ENCODE assay signal across 31 cellular contexts in the genomic region with DNA sequence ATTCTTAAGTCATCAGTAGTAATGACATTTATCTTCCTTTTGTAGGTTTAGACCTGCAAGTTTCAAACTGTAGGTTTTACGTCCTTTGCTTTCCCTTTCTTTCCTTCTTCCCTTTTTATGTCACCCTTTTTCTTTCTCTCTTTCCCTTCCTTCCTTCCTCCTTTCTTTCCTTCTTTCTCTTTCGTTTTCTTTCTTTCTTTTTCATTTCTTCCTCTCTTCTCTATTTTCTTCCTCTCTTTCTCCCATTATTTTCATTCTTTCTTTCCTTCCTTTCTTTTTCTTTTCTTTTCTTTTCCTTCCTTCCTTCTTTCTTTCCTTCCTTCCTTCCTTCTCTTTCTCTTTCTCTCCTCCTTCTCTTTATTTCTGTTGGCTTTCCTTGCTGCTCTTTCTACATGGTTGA.
"Had no signal": no experiment of that assay in that cellular context is flagged by ENCODE, and none has a peak within 500 bp of the region (broad histone marks: within the 10 kb centered on the region; RNA-seq: fewer than 3 reads in every experiment).

No MANE protein-coding gene starts in this region.

- H3K27me3 ChIP-seq: ascending aorta, breast epithelium, cardiac muscle cell, colonic mucosa had no signal

- H3K27ac ChIP-seq: ascending aorta, breast epithelium, cardiac muscle cell, colonic mucosa, heart right ventricle, hepatocyte, WERI-Rb-1 had no signal

- DNase-seq: activated CD4-positive, alpha-beta memory T cell treated with anti-CD3 and anti-CD28 coated beads for 36 hours; activated CD4-positive, alpha-beta T cell treated with anti-CD3 and anti-CD28 coated beads for 36 hours; activated CD4-positive, alpha-beta T cell treated with anti-CD3 and anti-CD28 coated beads, Interleukin-2, amount 10 ng/mL, durations not matched to agents 24 days and 14 days; activated CD4-positive, CD25-positive, alpha-beta regulatory T cell; activated CD4-positive, CD25-positive, alpha-beta regulatory T cell treated with anti-CD3 and anti-CD28 coated beads, Interleukin-2, amount 50 U/mL, for 72 hours; activated CD8-positive, alpha-beta memory T cell treated with anti-CD3 and anti-CD28 coated beads, Interleukin-2, amount 50 U/mL, for 48 hours; activated gamma-delta T cell; activated naive CD4-positive, alpha-beta T cell; activated naive CD8-positive, alpha-beta T cell treated with anti-CD3 and anti-CD28 coated beads, Interleukin-2, amount 10 ng/mL, durations not matched to agents 7 days and 5 days; activated T-cell treated with anti-CD3 and anti-CD28 coated beads for 4 hours; activated T-cell treated with anti-CD3 and anti-CD28 coated beads, Interleukin-2, amount 50 U/mL, for 24 hours; activated T-cell treated with anti-CD3 and anti-CD28 coated beads, Interleukin-2, amount 50 U/mL, for 72 hours; central memory CD4-positive, alpha-beta T cell; cerebellar nuclear complex; colonic mucosa; effector CD8-positive, alpha-beta T cell; foreskin fibroblast; glutamatergic neuron; heart right ventricle; SW 1271; T-cell; T-helper 9 cell; WERI-Rb-1 had no signal

- H3K4me3 ChIP-seq: ascending aorta, breast epithelium, cardiac muscle cell, colonic mucosa, heart right ventricle, hepatocyte had no signal

- H3K4me1 ChIP-seq: ascending aorta, breast epithelium, colonic mucosa, heart right ventricle had no signal

- H3K27ac Mint-ChIP-seq: activated CD4-positive, alpha-beta memory T cell treated with anti-CD3 and anti-CD28 coated beads for 36 hours; activated CD4-positive, alpha-beta T cell treated with anti-CD3 and anti-CD28 coated beads for 36 hours; activated CD4-positive, alpha-beta T cell treated with anti-CD3 and anti-CD28 coated beads, Interleukin-2, amount 10 ng/mL, durations not matched to agents 24 days and 14 days; activated naive CD4-positive, alpha-beta T cell treated with anti-CD3 and anti-CD28 coated beads, Interleukin-2, amount 50 U/mL, for 24 hours; activated naive CD8-positive, alpha-beta T cell treated with anti-CD3 and anti-CD28 coated beads, Interleukin-2, amount 10 ng/mL, durations not matched to agents 7 days and 5 days; activated T-cell treated with anti-CD3 and anti-CD28 coated beads, Interleukin-2, amount 50 U/mL, for 24 hours; activated T-cell treated with anti-CD3 and anti-CD28 coated beads, Interleukin-2, amount 50 U/mL, for 72 hours; brain; T-cell; T-helper 1 cell treated with Interleukin-12 subunit alpha and Interleukin-12 subunit beta and Interleukin-4 antibody, amounts not matched to agents 30 μg/mL and 1 μg/mL, for 36 hours had no signal

- H3K36me3 ChIP-seq: ascending aorta, breast epithelium, cardiac muscle cell, colonic mucosa, heart right ventricle, WERI-Rb-1 had no signal

- ATAC-seq: activated CD4-positive, alpha-beta T cell treated with anti-CD3 and anti-CD28 coated beads for 36 hours; activated T-cell treated with anti-CD3 and anti-CD28 coated beads, Interleukin-2, amount 50 U/mL, for 72 hours; esophagus mucosa; heart right ventricle; T-cell had no signal

- H3K4me1 Mint-ChIP-seq: activated naive CD4-positive, alpha-beta T cell treated with anti-CD3 and anti-CD28 coated beads, Interleukin-2, amount 50 U/mL, for 24 hours; brain; T-cell had no signal

- H3K9me3 Mint-ChIP-seq: activated CD4-positive, alpha-beta memory T cell treated with anti-CD3 and anti-CD28 coated beads for 36 hours; activated CD4-positive, alpha-beta T cell treated with anti-CD3 and anti-CD28 coated beads, Interleukin-2, amount 10 ng/mL, durations not matched to agents 24 days and 14 days; activated naive CD4-positive, alpha-beta T cell treated with anti-CD3 and anti-CD28 coated beads, Interleukin-2, amount 50 U/mL, for 24 hours; activated naive CD8-positive, alpha-beta T cell treated with anti-CD3 and anti-CD28 coated beads, Interleukin-2, amount 10 ng/mL, durations not matched to agents 7 days and 5 days; activated T-cell treated with anti-CD3 and anti-CD28 coated beads, Interleukin-2, amount 50 U/mL, for 24 hours; activated T-cell treated with anti-CD3 and anti-CD28 coated beads, Interleukin-2, amount 50 U/mL, for 72 hours; brain; T-cell; T-helper 1 cell treated with Interleukin-12 subunit alpha and Interleukin-12 subunit beta and Interleukin-4 antibody, amounts not matched to agents 30 μg/mL and 1 μg/mL, for 36 hours had no signal

- H3K27me3 Mint-ChIP-seq: activated CD4-positive, alpha-beta memory T cell treated with anti-CD3 and anti-CD28 coated beads for 36 hours; activated naive CD4-positive, alpha-beta T cell treated with anti-CD3 and anti-CD28 coated beads, Interleukin-2, amount 50 U/mL, for 24 hours; activated T-cell treated with anti-CD3 and anti-CD28 coated beads, Interleukin-2, amount 50 U/mL, for 24 hours had no signal

- H3K9me3 ChIP-seq: ascending aorta, breast epithelium, colonic mucosa, heart right ventricle had no signal

- H3K36me3 Mint-ChIP-seq: activated CD4-positive, alpha-beta memory T cell treated with anti-CD3 and anti-CD28 coated beads for 36 hours; activated naive CD4-positive, alpha-beta T cell treated with anti-CD3 and anti-CD28 coated beads, Interleukin-2, amount 50 U/mL, for 24 hours; activated naive CD8-positive, alpha-beta T cell treated with anti-CD3 and anti-CD28 coated beads, Interleukin-2, amount 10 ng/mL, durations not matched to agents 7 days and 5 days; brain; T-cell had no signal

- H3K4me3 Mint-ChIP-seq: activated CD4-positive, alpha-beta memory T cell treated with anti-CD3 and anti-CD28 coated beads for 36 hours; activated CD4-positive, alpha-beta T cell treated with anti-CD3 and anti-CD28 coated beads for 36 hours; activated CD4-positive, alpha-beta T cell treated with anti-CD3 and anti-CD28 coated beads, Interleukin-2, amount 10 ng/mL, durations not matched to agents 24 days and 14 days; activated naive CD4-positive, alpha-beta T cell treated with anti-CD3 and anti-CD28 coated beads, Interleukin-2, amount 50 U/mL, for 24 hours; activated naive CD8-positive, alpha-beta T cell treated with anti-CD3 and anti-CD28 coated beads, Interleukin-2, amount 10 ng/mL, durations not matched to agents 7 days and 5 days; activated T-cell treated with anti-CD3 and anti-CD28 coated beads, Interleukin-2, amount 50 U/mL, for 24 hours; activated T-cell treated with anti-CD3 and anti-CD28 coated beads, Interleukin-2, amount 50 U/mL, for 72 hours; brain; T-cell; T-helper 1 cell treated with Interleukin-12 subunit alpha and Interleukin-12 subunit beta and Interleukin-4 antibody, amounts not matched to agents 30 μg/mL and 1 μg/mL, for 36 hours had no signal
